Comparison of ENCODE assay signal across 24 cellular contexts in the genomic region with DNA sequence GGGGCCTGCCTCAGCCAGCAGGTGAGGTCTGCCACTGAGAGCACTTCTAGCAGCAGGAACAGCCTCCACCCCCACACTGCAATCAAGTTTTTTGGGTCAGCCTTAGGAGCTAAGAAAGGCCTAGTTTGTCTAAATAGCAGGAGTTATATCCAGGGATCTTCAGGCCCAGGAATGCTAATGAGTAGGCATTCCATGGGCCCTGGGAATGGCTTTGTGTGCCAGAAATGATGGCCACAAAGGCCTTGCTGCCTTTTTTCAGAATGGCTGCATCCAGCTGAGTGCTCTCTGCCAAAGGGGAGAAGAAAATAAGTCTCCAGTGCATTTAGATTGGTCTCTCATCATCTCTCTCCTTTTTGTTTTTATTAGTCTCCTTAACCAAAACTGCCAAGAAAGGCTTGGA. TPM values are rescaled to one million over a fixed set of nuclear protein-coding genes. Genes with fewer than 3 reads are reported as not detected.
DNase-seq lines count a peak whose midpoint lies in the region; ATAC-seq and TF ChIP-seq lines count a peak whose summit lies in the region.
"Had no signal": no experiment of that assay in that cellular context is flagged by ENCODE, and none has a peak within 500 bp of the region (broad histone marks: within the 10 kb centered on the region; RNA-seq: fewer than 3 reads in every experiment).

No MANE protein-coding gene starts in this region.

- no peaks in the 10 kb centered on the region for H3K27me3 Mint-ChIP-seq in CD4-positive, alpha-beta T cell
- no peaks in the 10 kb centered on the region for H3K27me3 Mint-ChIP-seq in naive thymus-derived CD8-positive, alpha-beta T cell

- peaks cover 73% of the 10 kb centered on the region for H3K36me3 ChIP-seq in OCI-LY7 (ENCODE audit: insufficient read depth, low read length)
- peaks cover 59% of the 10 kb centered on the region for H3K36me3 ChIP-seq in iPS-20b (ENCODE audit: insufficient read depth, low read depth, low read length)

- peaks cover 50% of the 10 kb centered on the region for H3K36me3 Mint-ChIP-seq in CD4-positive, alpha-beta T cell (ENCODE audit: low read depth)
- peaks cover 0 to 45% (median 4%) of the 10 kb centered on the region in 3 donors for H3K36me3 Mint-ChIP-seq in naive thymus-derived CD8-positive, alpha-beta T cell

- DNase-seq in AG08396 (ENCODE audit: low spot score), result peak; percentile 24
- no peak for DNase-seq in CD4-positive, alpha-beta T cell
- no peak for DNase-seq in OCI-LY7 (ENCODE audit: low spot score)
- no peak for DNase-seq in HT-29 (ENCODE audit: low spot score)
- no peak for DNase-seq in naive thymus-derived CD8-positive, alpha-beta T cell
- DNase-seq: activated T-cell treated with anti-CD3 and anti-CD28 coated beads, Interleukin-2, amount 50 U/mL, for 4 hours; brain microvascular endothelial cell; Caco-2; effector CD8-positive, alpha-beta T cell; GOT3; hippocampal formation; KG1; left ventricle myocardium inferior; NCI-H1694; NCI-H526 treated with DMSO at 0.1 percent for 48 hours; right lobe of liver; SK-N-SH; WERI-Rb-1 had no signal

- no peak overlapping the region for H3K4me3 ChIP-seq in OCI-LY7 (ENCODE audit: low read depth, low read length, poor library complexity, severe bottlenecking)
- H3K4me3 ChIP-seq in iPS-20b (ENCODE audit: low read length), result no peak overlapping the region
- H3K4me3 ChIP-seq: left ventricle myocardium inferior, right lobe of liver had no signal

- no peaks in the 10 kb centered on the region for H3K9me3 Mint-ChIP-seq in CD4-positive, alpha-beta T cell
- no peaks in the 10 kb centered on the region for H3K9me3 Mint-ChIP-seq in naive thymus-derived CD8-positive, alpha-beta T cell
- H3K9me3 Mint-ChIP-seq: activated T-cell treated with anti-CD3 and anti-CD28 coated beads, Interleukin-2, amount 50 U/mL, for 4 hours; nephron; T-helper 2 cell treated with Interferon-gamma antibody and Interleukin-4, amounts not matched to agents 5 μg/mL and 100 μg/mL, for 36 hours had no signal

- peak overlapping the region; percentile 11 for H3K4me3 Mint-ChIP-seq in CD4-positive, alpha-beta T cell
- no peak overlapping the region for H3K4me3 Mint-ChIP-seq in naive thymus-derived CD8-positive, alpha-beta T cell
- H3K4me3 Mint-ChIP-seq: T-helper 2 cell treated with Interferon-gamma antibody and Interleukin-4, amounts not matched to agents 5 μg/mL and 100 μg/mL, for 36 hours had no signal

- no peaks in the 10 kb centered on the region for H3K9me3 ChIP-seq in CD4-positive, alpha-beta T cell (ENCODE audit: control insufficient read depth, low read length)
- H3K9me3 ChIP-seq in OCI-LY7 (ENCODE audit: low read length), result no peaks in the 10 kb centered on the region
- H3K9me3 ChIP-seq in iPS-20b (ENCODE audit: insufficient read depth, low read depth, low read length), result no peaks in the 10 kb centered on the region
- H3K9me3 ChIP-seq: Caco-2, left ventricle myocardium inferior, right lobe of liver, SK-N-SH had no signal

- H3K79me2 ChIP-seq in OCI-LY7 (ENCODE audit: insufficient read depth, low read depth, low read length), result peaks cover 64% of the 10 kb centered on the region

- no TSS peak for BruUV-seq in OCI-LY7 (replicated peaks; lab: Mats Ljungman, UMichigan)

- intact Hi-C loops in CD4-positive, alpha-beta T cell (cut with DNase I, micrococcal nuclease), result loop anchor here in 1 of 2 experiments (2.0 to 5.0 kb wide), 4 partner anchors 56 to 1253 kb away; a partner anchor contains a TSS
- intact Hi-C loops in OCI-LY7 (cut with micrococcal nuclease; ENCODE audit: unreplicated experiment), result loop anchor here (10.0 kb wide), 1 partner anchor 400 kb away; no protein-coding TSS in a partner anchor

- H4K20me1 ChIP-seq in OCI-LY7 (ENCODE audit: insufficient read depth, low read length), result peaks cover 23% of the 10 kb centered on the region

- H3K4me1 ChIP-seq in OCI-LY7 (ENCODE audit: insufficient read depth, low read length, poor library complexity, severe bottlenecking) (peaks cover 32% of the 10 kb centered on the region), iPS-20b (ENCODE audit: insufficient read depth, low read length) (peaks cover 21% of the 10 kb centered on the region)

- no peak for TF ChIP-seq CTCF in CD4-positive, alpha-beta T cell (IDR thresholded peaks at IDR 0.05)
- TF ChIP-seq CTCF in OCI-LY7 (conservative IDR thresholded peaks at IDR 0.05; ENCODE audit: low read length), result no peak

- H3K9ac ChIP-seq in iPS-20b (ENCODE audit: low read depth, low read length), result peak overlapping the region; percentile 92; the same call in 1 of the 2 replicates
- H3K9ac ChIP-seq: parathyroid adenoma, SK-N-SH had no signal

- H3K4me1 Mint-ChIP-seq in CD4-positive, alpha-beta T cell (ENCODE audit: low read depth), result peaks cover 39% of the 10 kb centered on the region
- H3K4me1 Mint-ChIP-seq in naive thymus-derived CD8-positive, alpha-beta T cell, result peaks cover 15 to 47% (median 32%) of the 10 kb centered on the region in 4 donors

- H3K4me2 ChIP-seq in OCI-LY7 (ENCODE audit: low read length), result peak overlapping the region; percentile 93

- no peaks in the 10 kb centered on the region for H3K9me2 ChIP-seq in OCI-LY7 (ENCODE audit: insufficient read depth, low read length)
- H3K9me2 ChIP-seq: SK-N-SH had no signal

- H3K27ac ChIP-seq in CD4-positive, alpha-beta T cell (ENCODE audit: low read depth, low read length), result no peak overlapping the region
- H3K27ac ChIP-seq in OCI-LY7 (ENCODE audit: low read depth, low read length, poor library complexity, severe bottlenecking) (no peak overlapping the region), iPS-20b (ENCODE audit: low read length) (no peak overlapping the region)
- H3K27ac ChIP-seq: brain microvascular endothelial cell, left ventricle myocardium inferior, parathyroid adenoma, right lobe of liver, WERI-Rb-1 had no signal

- no peak for ATAC-seq in CD4-positive, alpha-beta T cell (ENCODE audit: poor library complexity)
- no peak for ATAC-seq in HG02852 (IDR thresholded peaks at IDR 0.05; ENCODE audit: unreplicated experiment)
- ATAC-seq in naive thymus-derived CD8-positive, alpha-beta T cell, result no peak
- ATAC-seq: activated T-cell treated with anti-CD3 and anti-CD28 coated beads, Interleukin-2, amount 50 U/mL, for 4 hours; esophagus mucosa; right lobe of liver had no signal

- no peak overlapping the region for H2AFZ ChIP-seq in OCI-LY7 (ENCODE audit: low read length)
- H2AFZ ChIP-seq: parathyroid adenoma had no signal

- CTCF ChIA-PET in CD4-positive, alpha-beta T cell (lab: Charles Lee), result no interaction called here
- CTCF ChIA-PET in OCI-LY7 (lab: Charles Lee; ENCODE audit: unreplicated experiment), result no interaction called here

- H3K27ac Mint-ChIP-seq in CD4-positive, alpha-beta T cell, result no peak overlapping the region
- H3K27ac Mint-ChIP-seq in naive thymus-derived CD8-positive, alpha-beta T cell, result no peak overlapping the region
- H3K27ac Mint-ChIP-seq: nephron; T-helper 2 cell treated with Interferon-gamma antibody and Interleukin-4, amounts not matched to agents 5 μg/mL and 100 μg/mL, for 36 hours had no signal

- POLR2A ChIA-PET in CD4-positive, alpha-beta T cell (lab: Charles Lee), result no interaction called here
- POLR2A ChIA-PET in OCI-LY7 (lab: Charles Lee), result interaction anchor here (0.6 kb wide), 1 partner anchor 9 kb away, joined by 5 read pairs; no protein-coding TSS in a partner anchor
- POLR2A ChIA-PET in naive thymus-derived CD8-positive, alpha-beta T cell (lab: Charles Lee), result no interaction called here

- no peaks in the 10 kb centered on the region for H3K27me3 ChIP-seq in CD4-positive, alpha-beta T cell (ENCODE audit: control insufficient read depth, insufficient read depth, low read length)
- H3K27me3 ChIP-seq in iPS-20b (ENCODE audit: insufficient read depth, low read length), result no peaks in the 10 kb centered on the region
- H3K27me3 ChIP-seq: brain microvascular endothelial cell, right lobe of liver had no signal

RNA-seq across cellular contexts. Expression of a gene that starts 2.8 kb away (rescaled TPM):
- 10 to 100 TPM; 10.2 to 12.0 TPM for total RNA-seq in CD4-positive, alpha-beta T cell
- total RNA-seq in OCI-LY7 (2014; rRNA removed; shearing (Covaris generic)), result 60.0 and 67.6 TPM in 2 replicates
- 45.8 and 66.0 TPM in 2 replicates for total RNA-seq in OCI-LY7 (2022)
- total RNA-seq in HT-29 (2014; rRNA removed; shearing (Covaris generic)), result 94.9 and 96.1 TPM in 2 replicates
- total RNA-seq in naive thymus-derived CD8-positive, alpha-beta T cell, result 10 to 100 TPM; 27.6 to 38.0 TPM
- 10 to 100 TPM; 24.7 to 37.4 (median 34.7) TPM for polyA plus RNA-seq in naive thymus-derived CD8-positive, alpha-beta T cell

RNA-seq across cellular contexts. Expression of a gene that starts 3.1 kb away (rescaled TPM):
- total RNA-seq in CD4-positive, alpha-beta T cell, result 10 to 100 TPM; 21.9 to 22.2 TPM
- total RNA-seq in OCI-LY7 (2014; rRNA removed; shearing (Covaris generic)), result 35.2 and 41.3 TPM in 2 replicates
- total RNA-seq in OCI-LY7 (2022), result 50.1 and 51.1 TPM in 2 replicates
- total RNA-seq in HT-29 (2014; rRNA removed; shearing (Covaris generic)), result 43.8 and 48.6 TPM in 2 replicates
- total RNA-seq in naive thymus-derived CD8-positive, alpha-beta T cell, result 10 to 100 TPM; 37.9 to 38.9 TPM
- polyA plus RNA-seq in naive thymus-derived CD8-positive, alpha-beta T cell, result 10 to 100 TPM; 16.1 to 22.4 (median 21.0) TPM

RNA-seq across cellular contexts. Expression of a gene that starts 34.2 kb away (rescaled TPM):
- total RNA-seq in CD4-positive, alpha-beta T cell, result 1 to 10 TPM in 1 of 2 experiments, under 1 TPM in 1; 0.84 to 1.4 TPM
- 0.90 and 1.2 TPM in 2 replicates for total RNA-seq in OCI-LY7 (2014; rRNA removed; shearing (Covaris generic))
- 2.0 and 2.6 TPM in 2 replicates for total RNA-seq in OCI-LY7 (2022)
- total RNA-seq in HT-29 (2014; rRNA removed; shearing (Covaris generic)), result 136 and 142 TPM in 2 replicates
- 1 to 10 TPM in 1 of 2 experiments, under 1 TPM in 1; 0.96 to 1.5 TPM for total RNA-seq in naive thymus-derived CD8-positive, alpha-beta T cell
- under 1 TPM in 1 of 3 donors, not detected in 2; 0.08 TPM for polyA plus RNA-seq in naive thymus-derived CD8-positive, alpha-beta T cell

RNA-seq across cellular contexts. Expression of a gene that starts 44.4 kb away (rescaled TPM):
- total RNA-seq in CD4-positive, alpha-beta T cell, result 100 to 1,000 TPM; 116 to 125 TPM
- 92.9 and 121 TPM in 2 replicates for total RNA-seq in OCI-LY7 (2014; rRNA removed; shearing (Covaris generic))
- total RNA-seq in OCI-LY7 (2022), result 126 and 150 TPM in 2 replicates
- total RNA-seq in HT-29 (2014; rRNA removed; shearing (Covaris generic)), result 128 and 146 TPM in 2 replicates
- 100 to 1,000 TPM; 147 to 156 TPM for total RNA-seq in naive thymus-derived CD8-positive, alpha-beta T cell
- 10 to 100 TPM; 10.2 to 23.0 (median 17.0) TPM for polyA plus RNA-seq in naive thymus-derived CD8-positive, alpha-beta T cell

RNA-seq across cellular contexts. Expression of a gene that starts 57.5 kb away (rescaled TPM):
- total RNA-seq in CD4-positive, alpha-beta T cell, result 10 to 100 TPM; 11.1 to 11.8 TPM
- total RNA-seq in OCI-LY7 (2014; rRNA removed; shearing (Covaris generic)), result 53.9 and 75.2 TPM in 2 replicates
- total RNA-seq in OCI-LY7 (2022), result 54.2 and 59.1 TPM in 2 replicates
- total RNA-seq in HT-29 (2014; rRNA removed; shearing (Covaris generic)), result 202 and 211 TPM in 2 replicates
- total RNA-seq in naive thymus-derived CD8-positive, alpha-beta T cell, result 10 to 100 TPM; 24.8 to 27.7 TPM
- 100 to 1,000 TPM in 2 of 3 donors, 10 to 100 TPM in 1; 99.3 to 116 (median 115) TPM for polyA plus RNA-seq in naive thymus-derived CD8-positive, alpha-beta T cell

Comparison
In these comparisons a context has a peak if more than half of its experiments do, and no peak if none do; other contexts are left out.
1. RNA of a gene that starts 34.2 kb away (total RNA-seq): 136 to 142 TPM in HT-29; 0.90 to 2.6 TPM in OCI-LY7, 0.96 to 1.5 TPM in naive thymus-derived CD8-positive, alpha-beta T cell and 0.84 to 1.4 TPM in CD4-positive, alpha-beta T cell; every median in the first group is over 10 times any median in the second.